In genomic region chr21:32728455-32729237, GRCh38 we compare ENCODE assay signal across 8 cellular contexts. TPM values are rescaled to one million over a fixed set of nuclear protein-coding genes. Genes with fewer than 3 reads are reported as not detected.
DNase-seq lines count a peak whose midpoint lies in the region; ATAC-seq and TF ChIP-seq lines count a peak whose summit lies in the region.

No MANE protein-coding gene starts in this region.

- peak in 1 of 56 donors; percentile 4 for TF ChIP-seq CTCF in dorsolateral prefrontal cortex (IDR thresholded peaks at IDR 0.05 in 54 of 56, conservative IDR thresholded peaks at IDR 0.05 in 2 of 56; ENCODE audit: low read depth in 1 of 56, partially characterized antibody in 56 of 56)
- no peak for TF ChIP-seq CTCF in nephron (IDR thresholded peaks at IDR 0.05; ENCODE audit: unreplicated experiment in 3 of 3)

- H3K27ac ChIP-seq in dorsolateral prefrontal cortex, result peak overlapping the region in 57 of 59 donors; percentile 59 to 98 (median 92)

- peak; percentile 0 for ATAC-seq in Right ventricle myocardium superior (ENCODE audit: poor library complexity)
- no peak for ATAC-seq in left cardiac atrium
- no peak for ATAC-seq in left colon
- no peak for ATAC-seq in GM18909 (IDR thresholded peaks at IDR 0.05; ENCODE audit: poor library complexity, unreplicated experiment)

- no peak for DNase-seq in Right ventricle myocardium superior
- no peak for DNase-seq in left cardiac atrium
- DNase-seq in NCI-H524 treated with DMSO at 0.1 percent for 48 hours (lab: John Stamatoyannopoulos, UW), result peak; percentile 14
- DNase-seq in dorsolateral prefrontal cortex, result peak in 1 of 10 donors; percentile 44
- DNase-seq in left colon, result no peak
- DNase-seq in GM19238 (ENCODE audit: insufficient read length, low spot score), result no peak

- H3K36me3 Mint-ChIP-seq in nephron (ENCODE audit: low read depth), result peaks cover 7% of the 10 kb centered on the region

- intact Hi-C loops in Right ventricle myocardium superior (cut with DNase I) (no loop called here), left cardiac atrium (cut with DNase I) (no loop called here), dorsolateral prefrontal cortex (cut with DNase I) (loop anchor here (1.0 to 10.0 kb wide), 3 partner anchors 43 to 114 kb away; partner anchors contain the start of genes CFAP298 (in 1 of the 2) and PAXBP1 (in 1 of the 2)), left colon (cut with DNase I, micrococcal nuclease) (no loop called here)

- H3K27me3 ChIP-seq in dorsolateral prefrontal cortex, result no peaks in the 10 kb centered on the region

- peak overlapping the region; percentile 29 to 89 (median 81) for H3K27ac Mint-ChIP-seq in nephron

- peaks cover 5% of the 10 kb centered on the region for H3K4me1 Mint-ChIP-seq in nephron

- no peaks in the 10 kb centered on the region for H3K9me3 Mint-ChIP-seq in nephron

- H3K4me3 Mint-ChIP-seq in nephron, result peak overlapping the region; percentile 89 to 97 (median 97)

- peak overlapping the region; percentile 69 to 100 (median 96) for H3K4me3 ChIP-seq in dorsolateral prefrontal cortex

- no peaks in the 10 kb centered on the region for H3K27me3 Mint-ChIP-seq in nephron (ENCODE audit: low read depth)

RNA-seq across cellular contexts. Expression of gene SYNJ1, which starts 0.8 kb away (rescaled TPM):
- total RNA-seq in Right ventricle myocardium superior, result 10.6 TPM
- 10 to 100 TPM; 11.9 to 12.3 TPM for total RNA-seq in left cardiac atrium
- total RNA-seq in dorsolateral prefrontal cortex, result 100 to 1,000 TPM in 110 of 120 experiments, 10 to 100 TPM in 10; 60.7 to 224 (median 158) TPM
- 10 to 100 TPM; 13.1 to 14.0 TPM for total RNA-seq in left colon

RNA-seq across cellular contexts. Expression of gene PAXBP1, which starts 42.9 kb away (rescaled TPM):
- total RNA-seq in Right ventricle myocardium superior (12.5 TPM), left cardiac atrium (10 to 100 TPM; 13.3 to 17.4 TPM), dorsolateral prefrontal cortex (10 to 100 TPM; 34.2 to 89.7 (median 51.8) TPM), left colon (10 to 100 TPM; 25.9 to 32.3 TPM)

Comparison
In these comparisons a context has a peak if more than half of its experiments do, and no peak if none do; other contexts are left out.
1. intact Hi-C loops: an anchor here in dorsolateral prefrontal cortex (1.0 to 10.0 kb wide); none called in Right ventricle myocardium superior, left cardiac atrium and left colon.